17 cellular contexts compared by ENCODE assay signal in the genomic region with DNA sequence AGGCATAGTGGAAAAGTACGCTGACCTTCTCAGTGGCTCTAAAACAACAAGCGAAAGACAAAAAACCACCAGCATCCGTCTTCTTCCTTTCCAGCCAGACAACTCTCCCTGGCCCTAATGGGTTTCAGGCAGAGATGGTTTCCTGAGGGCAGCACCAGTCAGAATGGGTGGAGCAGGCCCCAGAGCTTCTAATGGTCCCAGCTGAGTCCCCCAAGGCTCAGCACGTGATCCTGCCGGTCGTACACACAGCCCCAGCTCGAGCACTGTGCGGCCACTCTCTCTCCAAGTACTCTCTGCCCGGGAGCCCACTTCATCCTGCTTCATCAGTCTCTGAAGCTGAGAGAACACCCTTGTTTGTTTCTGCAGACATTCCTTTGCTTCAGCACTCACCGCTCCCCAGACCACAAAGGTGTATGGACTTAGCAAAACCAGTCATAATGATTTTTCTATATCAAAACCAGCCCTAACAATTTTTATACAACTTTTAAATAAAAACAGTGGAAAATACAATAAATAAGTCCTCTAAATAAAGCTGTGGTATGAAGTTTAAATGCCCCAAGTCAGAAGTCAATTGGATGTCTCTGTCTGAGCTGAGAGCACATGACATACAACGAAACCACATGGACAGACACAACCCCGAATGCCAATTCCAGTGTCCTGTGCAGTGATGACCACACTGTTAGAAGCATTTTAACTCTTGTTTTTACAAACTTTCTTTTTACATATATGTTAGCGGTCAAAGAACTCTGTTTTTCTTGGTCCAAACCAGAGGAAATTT.
DNase-seq lines count a peak whose midpoint lies in the region; ATAC-seq and TF ChIP-seq lines count a peak whose summit lies in the region.
"Had no signal": no experiment of that assay in that cellular context is flagged by ENCODE, and none has a peak within 500 bp of the region (broad histone marks: within the 10 kb centered on the region; RNA-seq: fewer than 3 reads in every experiment).

No MANE protein-coding gene starts in this region.

- H3K27ac ChIP-seq in BLaER1 (no peak overlapping the region), IMR-90 (ENCODE audit: insufficient read depth, low read length) (no peak overlapping the region), mesenchymal stem cell (ENCODE audit: low read length, poor library complexity, severe bottlenecking) (no peak overlapping the region)
- H3K27ac ChIP-seq: SJSA1 had no signal

- peaks cover 3% of the 10 kb centered on the region; the same call in 1 of the 2 replicates for H3K9me1 ChIP-seq in IMR-90 (ENCODE audit: insufficient read depth, low read length)

- H3K4me1 ChIP-seq in BLaER1 (peaks cover 44% of the 10 kb centered on the region), IMR-90 (ENCODE audit: control insufficient read depth, insufficient read depth, low read length) (no peaks in the 10 kb centered on the region; the same call in 1 of the 2 replicates), mesenchymal stem cell (ENCODE audit: control insufficient read depth, insufficient read depth, low read depth, low read length) (peaks cover 9% of the 10 kb centered on the region)
- H3K4me1 ChIP-seq: SJSA1 had no signal

- H3K4me3 ChIP-seq in BLaER1 (no peak overlapping the region), IMR-90 (ENCODE audit: insufficient read depth, low read depth, low read length) (no peak overlapping the region), choroid plexus epithelial cell (ENCODE audit: low read depth, low read length) (no peak overlapping the region), mesenchymal stem cell (ENCODE audit: insufficient read depth in 1 of 2, low read depth in 1 of 2, low read length in 2 of 2) (no peak overlapping the region)
- H3K4me3 ChIP-seq: SJSA1 had no signal

- H2AFZ ChIP-seq in IMR-90 (replicated peaks; ENCODE audit: low read length, poor library complexity) (no peak overlapping the region), mesenchymal stem cell (ENCODE audit: low read depth, low read length) (no peak overlapping the region)

- peak overlapping the region; percentile 62 for H3K4me2 ChIP-seq in BLaER1
- H3K4me2 ChIP-seq in IMR-90 (ENCODE audit: low read depth, low read length) = no peak overlapping the region
- no peak overlapping the region for H3K4me2 ChIP-seq in mesenchymal stem cell (ENCODE audit: low read length, poor library complexity, severe bottlenecking)

- intact Hi-C loops in IMR-90 (cut with micrococcal nuclease) = no loop called here

- H3K4ac ChIP-seq in IMR-90 (ENCODE audit: low read depth, low read length) = no peak overlapping the region
- no peak overlapping the region for H3K4ac ChIP-seq in mesenchymal stem cell (ENCODE audit: low read depth in 1 of 2, low read length in 2 of 2)

- H2BK20ac ChIP-seq in IMR-90 (ENCODE audit: low read depth, low read length) = no peak overlapping the region

- H2BK15ac ChIP-seq in IMR-90 (ENCODE audit: low read depth, low read length) = no peak overlapping the region
- no peak overlapping the region for H2BK15ac ChIP-seq in mesenchymal stem cell (ENCODE audit: low read depth, poor library complexity, severe bottlenecking)

- H3K9ac ChIP-seq in BLaER1 (no peak overlapping the region), IMR-90 (ENCODE audit: low read depth, low read length) (no peak overlapping the region), mesenchymal stem cell (ENCODE audit: low read length) (no peak overlapping the region)

- DNase-seq in IMR-90 (no peak), choroid plexus epithelial cell (ENCODE audit: low read depth) (peak; percentile 49), mesenchymal stem cell (peak; percentile 13), erythroblast (lab: John Stamatoyannopoulos, UW) (no peak), GOT3 (lab: John Stamatoyannopoulos, UW) (no peak), OCI-M2 (lab: John Stamatoyannopoulos, UW; ENCODE audit: unreplicated experiment) (no peak)
- DNase-seq: AML-193; CD4-positive, alpha-beta T cell; DND-41; GDM1; NCI-H1105 treated with DMSO at 0.1 percent for 48 hours; NCI-H187 treated with DMSO at 0.1 percent for 48 hours; NCI-H524; RPMI8226 had no signal

- peak; percentile 27; the same call in 1 of the 2 replicates for ATAC-seq in IMR-90 (ENCODE audit: low read depth)
- ATAC-seq in GM21381 (IDR thresholded peaks at IDR 0.05; ENCODE audit: unreplicated experiment) = no peak

- no peak overlapping the region for H3K56ac ChIP-seq in IMR-90 (ENCODE audit: extremely low read depth, insufficient read depth, low read length)

- H2BK120ac ChIP-seq in IMR-90 (ENCODE audit: low read depth, low read length) (no peak overlapping the region), mesenchymal stem cell (ENCODE audit: low read depth, low read length) (no peak overlapping the region)

- no peak overlapping the region for H2AK5ac ChIP-seq in IMR-90 (ENCODE audit: low read depth, low read length)
- no peak overlapping the region for H2AK5ac ChIP-seq in mesenchymal stem cell (ENCODE audit: low read length, severe bottlenecking)

- no peak overlapping the region for H3K23ac ChIP-seq in IMR-90 (ENCODE audit: low read depth, low read length)
- H3K23ac ChIP-seq in mesenchymal stem cell (ENCODE audit: low read length in 2 of 2) = no peak overlapping the region

- 76% methylated on average over 9 of the region's 13 CpGs; no CpG with 5 or more reads in 1 of the 2 experiments for WGBS in IMR-90 (ENCODE audit: extremely low coverage in 2 of 2, insufficient read length in 1 of 2), 2 experiments
- WGBS in mesenchymal stem cell = 68% methylated on average over 13 of the region's 13 CpGs

- peaks cover 16% of the 10 kb centered on the region; the same call in 1 of the 2 replicates for H4K20me1 ChIP-seq in BLaER1
- H4K20me1 ChIP-seq in IMR-90 (ENCODE audit: insufficient read depth, low read length) = peaks cover 3% of the 10 kb centered on the region; the same call in 1 of the 2 replicates

- H2BK5ac ChIP-seq in IMR-90 (ENCODE audit: low read depth, low read length, poor library complexity, severe bottlenecking) (no peak overlapping the region), mesenchymal stem cell (ENCODE audit: low read depth, low read length, poor library complexity, severe bottlenecking) (no peak overlapping the region)

- H3K18ac ChIP-seq in IMR-90 (ENCODE audit: low read depth, low read length) (no peak overlapping the region), mesenchymal stem cell (ENCODE audit: low read depth in 1 of 2, low read length in 2 of 2) (no peak overlapping the region)

- H3K27me3 ChIP-seq in BLaER1 (no peaks in the 10 kb centered on the region), IMR-90 (ENCODE audit: control insufficient read depth, insufficient read depth, low read length) (no peaks in the 10 kb centered on the region), mesenchymal stem cell (ENCODE audit: control insufficient read depth in 1 of 2, insufficient read depth in 1 of 2, low read length in 2 of 2) (peaks cover 0 to 15% of the 10 kb centered on the region in 2 experiments)
- H3K27me3 ChIP-seq: SJSA1 had no signal

- no peaks in the 10 kb centered on the region for H3K9me3 ChIP-seq in BLaER1
- no peaks in the 10 kb centered on the region for H3K9me3 ChIP-seq in IMR-90 (ENCODE audit: control insufficient read depth, insufficient read depth, low read length)
- no peaks in the 10 kb centered on the region for H3K9me3 ChIP-seq in mesenchymal stem cell (ENCODE audit: control insufficient read depth, low read length)
- H3K9me3 ChIP-seq: SJSA1 had no signal

- H4K5ac ChIP-seq in IMR-90 (ENCODE audit: low read depth, low read length) = no peak overlapping the region

- no peak overlapping the region for H4K91ac ChIP-seq in IMR-90 (ENCODE audit: insufficient read depth, low read depth, low read length)
- H4K91ac ChIP-seq in mesenchymal stem cell (ENCODE audit: low read length) = no peak overlapping the region

- TF ChIP-seq POLR2A in IMR-90 (IDR thresholded peaks at IDR 0.05; ENCODE audit: low read depth, low read length) (no peak), erythroblast (IDR thresholded peaks at IDR 0.05; ENCODE audit: low read length) (no peak)

- CTCF ChIA-PET in IMR-90 (lab: Yijun Ruan, JAX) = interaction anchor here (1.5 kb wide), 1 partner anchor 26 kb away, joined by 4 read pairs; no protein-coding TSS in a partner anchor

- H2BK12ac ChIP-seq in mesenchymal stem cell (ENCODE audit: low read length in 2 of 2) = no peak overlapping the region

- no peak overlapping the region for H3K14ac ChIP-seq in IMR-90 (replicated peaks; ENCODE audit: low read depth, low read length)
- no peak overlapping the region for H3K14ac ChIP-seq in mesenchymal stem cell (ENCODE audit: low read length in 2 of 2)

- H4K8ac ChIP-seq in IMR-90 (ENCODE audit: low read depth in 2 of 2, low read length in 2 of 2) (no peak overlapping the region), mesenchymal stem cell (ENCODE audit: low read length) (no peak overlapping the region)

- dilution Hi-C loops in IMR-90 (cut with HindIII; ENCODE audit: low sequenced_read_pairs, unreplicated experiment) = no loop called here

- no TSS peak for BruUV-seq in IMR-90 (replicated peaks; lab: Mats Ljungman, UMichigan)

- POLR2A ChIA-PET in IMR-90 (lab: Charles Lee; ENCODE audit: unreplicated experiment) = no interaction called here

- H3K36me3 ChIP-seq in BLaER1 (no peaks in the 10 kb centered on the region), IMR-90 (ENCODE audit: control insufficient read depth, insufficient read depth, low read length) (no peaks in the 10 kb centered on the region), mesenchymal stem cell (ENCODE audit: control insufficient read depth in 1 of 2, insufficient read depth in 2 of 2, low read depth in 1 of 2, low read length in 2 of 2) (peaks cover 0 to 4% of the 10 kb centered on the region in 2 experiments)
- H3K36me3 ChIP-seq: SJSA1 had no signal

- no peak overlapping the region for H2AK9ac ChIP-seq in IMR-90 (replicated peaks; ENCODE audit: low read depth, low read length, poor library complexity)

- TF ChIP-seq CTCF in IMR-90 (conservative IDR thresholded peaks at IDR 0.05; ENCODE audit: low read depth, low read length) (no peak), choroid plexus epithelial cell (conservative IDR thresholded peaks at IDR 0.05; ENCODE audit: low read depth, low read length) (no peak)

- TF ChIP-seq RAD21 in IMR-90 (IDR thresholded peaks at IDR 0.05; ENCODE audit: low read length) = no peak

- in situ Hi-C loops in IMR-90 (cut with MboI; ENCODE audit: low sequenced_read_pairs) = no loop called here

- peaks cover 0 to 6% of the 10 kb centered on the region in 2 experiments; a peak in 1 of 4 replicates for H3K79me1 ChIP-seq in IMR-90 (ENCODE audit: low read depth in 1 of 2, low read length in 2 of 2)
- peaks cover 2% of the 10 kb centered on the region for H3K79me1 ChIP-seq in mesenchymal stem cell (replicated peaks; ENCODE audit: low read length, poor library complexity, severe bottlenecking)

TF ChIP-seq in IMR-90, 13 proteins besides CTCF, POLR2A, EP300 and RAD21 (continues in another document):
- TF ChIP-seq FOS (IDR thresholded peaks at IDR 0.05; ENCODE audit: low read depth, low read length) (no peak), CEBPB (IDR thresholded peaks at IDR 0.05; ENCODE audit: low read depth, low read length) (no peak)

Comparison
In these comparisons a context has a peak if more than half of its experiments do, and no peak if none do; other contexts are left out.
1. DNase-seq: peak in choroid plexus epithelial cell (single experiment) and mesenchymal stem cell (single experiment); none in IMR-90 (single experiment), erythroblast (0 of 2), GOT3 (single experiment) and OCI-M2 (single experiment).